Comparison of ENCODE assay signal across 8 cellular contexts in the genomic region with DNA sequence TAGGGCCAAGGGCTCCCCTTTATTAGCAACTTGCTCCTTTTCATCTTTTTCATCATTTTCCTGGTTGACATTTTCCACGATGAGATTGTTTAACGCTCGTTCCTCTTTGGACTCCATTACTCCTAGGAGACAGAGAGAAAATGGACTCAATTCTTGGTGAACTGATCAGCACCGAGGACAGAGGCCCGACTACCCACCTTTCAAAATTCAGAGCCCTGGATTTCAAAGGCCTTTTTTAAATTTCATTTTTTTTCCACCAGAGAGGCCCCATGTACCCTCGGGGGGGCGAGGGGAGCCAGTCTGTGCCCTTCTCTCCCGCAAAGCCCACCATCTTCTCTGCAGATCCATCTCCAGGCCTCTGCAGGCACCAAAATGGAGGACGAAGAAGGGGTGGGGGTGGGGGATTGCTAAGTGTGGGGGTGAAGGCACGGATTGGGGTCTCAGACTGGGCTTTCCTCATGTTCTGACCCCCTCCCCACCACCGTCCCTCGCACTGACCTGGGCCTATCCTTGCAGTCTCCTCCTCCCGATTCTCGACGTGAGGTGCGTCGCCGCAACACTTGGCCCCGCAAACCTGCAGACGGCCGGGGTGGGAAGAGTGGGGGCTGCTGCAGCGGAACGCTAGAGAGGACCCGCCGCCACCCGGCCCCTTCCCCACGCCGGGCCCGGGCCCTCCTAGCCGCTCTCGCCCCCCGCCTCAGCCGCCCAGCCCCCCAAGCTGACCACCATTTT. TPM values are rescaled to one million over a fixed set of nuclear protein-coding genes. Genes with fewer than 3 reads are reported as not detected.
A peak's percentile ranks its signal among the peaks of the same experiment; 100 is the strongest.
DNase-seq lines count a peak whose midpoint lies in the region; ATAC-seq and TF ChIP-seq lines count a peak whose summit lies in the region.

No MANE protein-coding gene starts in this region.

- H3K4me1 Mint-ChIP-seq in MCF 10A (ENCODE audit: insufficient read depth, unreplicated experiment) (no peaks in the 10 kb centered on the region), HFFc6 (ENCODE audit: low read depth) (no peaks in the 10 kb centered on the region)

- H3K4me3 ChIP-seq in breast epithelium, result peak overlapping the region; percentile 38 to 72 (median 59)
- peak overlapping the region in 2 of 3 donors; percentile 9 to 51 for H3K4me3 ChIP-seq in liver (ENCODE audit: low read depth in 1 of 3, low read length in 3 of 3)
- H3K4me3 ChIP-seq in tibial nerve, result peak overlapping the region; percentile 26 to 58 (median 45)

- H3K36me3 Mint-ChIP-seq in MCF 10A (ENCODE audit: insufficient read depth, unreplicated experiment) (no peaks in the 10 kb centered on the region), HFFc6 (ENCODE audit: low read depth) (no peaks in the 10 kb centered on the region)

- no peaks in the 10 kb centered on the region for H3K36me3 ChIP-seq in breast epithelium
- no peaks in the 10 kb centered on the region for H3K36me3 ChIP-seq in liver (ENCODE audit: control insufficient read depth in 4 of 4, insufficient read depth in 3 of 4, low read depth in 1 of 4, low read length in 3 of 4)
- no peaks in the 10 kb centered on the region for H3K36me3 ChIP-seq in tibial nerve

- H3K27ac Mint-ChIP-seq in MCF 10A (ENCODE audit: low read depth, unreplicated experiment) (no peak overlapping the region), HFFc6 (no peak overlapping the region)

- TF ChIP-seq CTCF in breast epithelium (IDR thresholded peaks at IDR 0.05) (no peak), MCF 10A (IDR thresholded peaks at IDR 0.05; ENCODE audit: unreplicated experiment) (no peak), liver (IDR thresholded peaks at IDR 0.05; ENCODE audit: low read depth, low read length, missing input control) (no peak), tibial nerve (IDR thresholded peaks at IDR 0.05) (no peak), HFFc6 (IDR thresholded peaks at IDR 0.05) (no peak)

- no peak for TF ChIP-seq RAD21 in liver (IDR thresholded peaks at IDR 0.05)

- TF ChIP-seq EP300 in tibial nerve (IDR thresholded peaks at IDR 0.05), result no peak

- intact Hi-C loops in breast epithelium (cut with DNase I; ENCODE audit: low total_unique reads), result no loop called here
- intact Hi-C loops in MCF 10A (cut with micrococcal nuclease), result no loop called here

- H3K4me3 Mint-ChIP-seq in MCF 10A (ENCODE audit: unreplicated experiment) (no peak overlapping the region), HFFc6 (no peak overlapping the region)

- WGBS in liver, result 27% methylated on average over 33 of the region's 33 CpGs
- WGBS in tibial nerve, 2 donors, result 50 to 55% methylated on average over 10 to 33 of the region's 33 CpGs

- DNase-seq in breast epithelium (ENCODE audit: low spot score in 2 of 2), result no peak
- no peak for DNase-seq in MCF 10A (ENCODE audit: unreplicated experiment)
- no peak for DNase-seq in tibial nerve (ENCODE audit: low spot score in 2 of 2)
- no peak for DNase-seq in NK-92 treated with Interleukin-12 subunit alpha and Interleukin-12 subunit beta, amount 100 ng/mL, for 24 hours (lab: John Stamatoyannopoulos, UW)
- no peak for DNase-seq in HFFc6

- POLR2A ChIA-PET in MCF 10A (lab: Yijun Ruan, JAX), result no interaction called here

- H3K27ac ChIP-seq in breast epithelium, result peak overlapping the region; percentile 78
- H3K27ac ChIP-seq in angular gyrus (ENCODE audit: low read depth, low read length), result peak overlapping the region; percentile 68
- H3K27ac ChIP-seq in liver (ENCODE audit: low read depth in 1 of 2, low read length in 2 of 2), result no peak overlapping the region
- H3K27ac ChIP-seq in tibial nerve, result peak overlapping the region in 1 of 4 donors; percentile 47

- H3K27me3 Mint-ChIP-seq in MCF 10A (ENCODE audit: insufficient read depth, unreplicated experiment) (peaks cover 60% of the 10 kb centered on the region), HFFc6 (ENCODE audit: insufficient read depth) (peaks cover 5% of the 10 kb centered on the region)

- H3K27me3 ChIP-seq in breast epithelium (peaks cover 0 to 51% of the 10 kb centered on the region in 2 donors), liver (ENCODE audit: control insufficient read depth in 4 of 4, insufficient read depth in 4 of 4, low read length in 3 of 4) (no peaks in the 10 kb centered on the region), tibial nerve (peaks cover 0 to 51% of the 10 kb centered on the region in 2 donors)

- BruUV-seq in MCF 10A (replicated peaks; lab: Mats Ljungman, UMichigan), result no TSS peak

- CTCF ChIA-PET in MCF 10A (lab: Yijun Ruan, JAX), result interaction anchor here (1.3 kb wide), 1 partner anchor 154 kb away, joined by 4 read pairs; no protein-coding TSS in a partner anchor

- H3K4me1 ChIP-seq in breast epithelium (no peaks in the 10 kb centered on the region), liver (ENCODE audit: control insufficient read depth in 4 of 4, insufficient read depth in 4 of 4, low read length in 3 of 4) (peaks cover 0 to 4% (median 0%) of the 10 kb centered on the region in 4 donors), tibial nerve (peaks cover 0 to 6% (median 0%) of the 10 kb centered on the region in 4 donors)

- no peak for ATAC-seq in GM19467 (IDR thresholded peaks at IDR 0.05; ENCODE audit: unreplicated experiment)

- H3K9me3 ChIP-seq in breast epithelium (no peaks in the 10 kb centered on the region), liver (ENCODE audit: control insufficient read depth in 4 of 4, low read length in 3 of 4) (no peaks in the 10 kb centered on the region), tibial nerve (no peaks in the 10 kb centered on the region)

- H3K9ac ChIP-seq in liver (ENCODE audit: low read depth in 1 of 2, low read length in 2 of 2), result no peak overlapping the region

- no peaks in the 10 kb centered on the region for H3K9me3 Mint-ChIP-seq in MCF 10A (ENCODE audit: unreplicated experiment)
- H3K9me3 Mint-ChIP-seq in HFFc6, result no peaks in the 10 kb centered on the region

- no peak for TF ChIP-seq POLR2A in breast epithelium (IDR thresholded peaks at IDR 0.05)
- no peak for TF ChIP-seq POLR2A in tibial nerve (IDR thresholded peaks at IDR 0.05)

TF ChIP-seq in liver, 16 proteins besides CTCF, POLR2A, EP300 and RAD21 (continues in another document):
- TF ChIP-seq NR2F2 (IDR thresholded peaks at IDR 0.05) (no peak), GABPA (IDR thresholded peaks at IDR 0.05 in 1 of 2, conservative IDR thresholded peaks at IDR 0.05 in 1 of 2) (no peak), EGR1 (IDR thresholded peaks at IDR 0.05; ENCODE audit: low read depth in 2 of 2) (no peak), FOXA2 (IDR thresholded peaks at IDR 0.05) (no peak), TAF1 (conservative IDR thresholded peaks at IDR 0.05) (no peak)
- TF ChIP-seq, protein P1, sequence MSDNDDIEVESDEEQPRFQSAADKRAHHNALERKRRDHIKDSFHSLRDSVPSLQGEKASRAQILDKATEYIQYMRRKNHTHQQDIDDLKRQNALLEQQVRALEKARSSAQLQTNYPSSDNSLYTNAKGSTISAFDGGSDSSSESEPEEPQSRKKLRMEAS (IDR thresholded peaks at IDR 0.05), result no peak
- TF ChIP-seq, protein P2, sequence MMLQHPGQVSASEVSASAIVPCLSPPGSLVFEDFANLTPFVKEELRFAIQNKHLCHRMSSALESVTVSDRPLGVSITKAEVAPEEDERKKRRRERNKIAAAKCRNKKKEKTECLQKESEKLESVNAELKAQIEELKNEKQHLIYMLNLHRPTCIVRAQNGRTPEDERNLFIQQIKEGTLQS (IDR thresholded peaks at IDR 0.05), result no peak
- TF ChIP-seq, protein P3, sequence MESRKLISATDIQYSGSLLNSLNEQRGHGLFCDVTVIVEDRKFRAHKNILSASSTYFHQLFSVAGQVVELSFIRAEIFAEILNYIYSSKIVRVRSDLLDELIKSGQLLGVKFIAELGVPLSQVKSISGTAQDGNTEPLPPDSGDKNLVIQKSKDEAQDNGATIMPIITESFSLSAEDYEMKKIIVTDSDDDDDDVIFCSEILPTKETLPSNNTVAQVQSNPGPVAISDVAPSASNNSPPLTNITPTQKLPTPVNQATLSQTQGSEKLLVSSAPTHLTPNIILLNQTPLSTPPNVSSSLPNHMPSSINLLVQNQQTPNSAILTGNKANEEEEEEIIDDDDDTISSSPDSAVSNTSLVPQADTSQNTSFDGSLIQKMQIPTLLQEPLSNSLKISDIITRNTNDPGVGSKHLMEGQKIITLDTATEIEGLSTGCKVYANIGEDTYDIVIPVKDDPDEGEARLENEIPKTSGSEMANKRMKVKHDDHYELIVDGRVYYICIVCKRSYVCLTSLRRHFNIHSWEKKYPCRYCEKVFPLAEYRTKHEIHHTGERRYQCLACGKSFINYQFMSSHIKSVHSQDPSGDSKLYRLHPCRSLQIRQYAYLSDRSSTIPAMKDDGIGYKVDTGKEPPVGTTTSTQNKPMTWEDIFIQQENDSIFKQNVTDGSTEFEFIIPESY (IDR thresholded peaks at IDR 0.05), result no peak

RNA-seq across cellular contexts. Expression of a gene that starts 0.8 kb away (rescaled TPM):
- 10 to 100 TPM in 2 of 3 donors, 1 to 10 TPM in 1; 1.4 to 29.4 (median 12.5) TPM for total RNA-seq in breast epithelium
- total RNA-seq in MCF 10A (2022), result not detected in 2 replicates
- total RNA-seq in liver, result 10 to 100 TPM in 1 of 2 donors, under 1 TPM in 1; 0.75 to 21.9 TPM
- polyA plus RNA-seq in liver, result 1 to 10 TPM; 1.9 to 6.1 TPM
- total RNA-seq in tibial nerve, result 1 to 10 TPM in 2 of 4 donors, under 1 TPM in 1, not detected in 1; 0.87 to 4.8 (median 1.2) TPM
- not detected for total RNA-seq in HFFc6 (2021; fragmentation: NEBNext Ultra II Directional; extraction: Animal tissue kit (Norgen Biotek cat#: 25700))

RNA-seq across cellular contexts. Expression of a gene that starts 20.0 kb away (rescaled TPM):
- 10 to 100 TPM in 2 of 3 donors, 1 to 10 TPM in 1; 2.9 to 11.1 (median 10.8) TPM for total RNA-seq in breast epithelium
- not detected in 2 replicates for total RNA-seq in MCF 10A (2022)
- total RNA-seq in liver, result 1 to 10 TPM in 1 of 2 donors, under 1 TPM in 1; 0.59 to 1.1 TPM
- polyA plus RNA-seq in liver, result under 1 TPM; 0.49 to 0.54 TPM
- total RNA-seq in tibial nerve, result 10 to 100 TPM in 1 of 4 donors, 1 to 10 TPM in 3; 6.1 to 15.9 (median 8.2) TPM
- total RNA-seq in HFFc6 (2021; fragmentation: NEBNext Ultra II Directional; extraction: Animal tissue kit (Norgen Biotek cat#: 25700)), result 10 to 100 TPM; 12.3 to 17.5 (median 16.0) TPM

RNA-seq across cellular contexts. Expression of a gene that starts 33.5 kb away (rescaled TPM):
- total RNA-seq in breast epithelium, result 1 to 10 TPM in 1 of 3 donors, under 1 TPM in 1, not detected in 1; 0.88 to 1.3 TPM
- total RNA-seq in MCF 10A (2022), result not detected in 2 replicates
- total RNA-seq in liver, result under 1 TPM in 1 of 2 donors, not detected in 1; 0.89 TPM
- not detected for polyA plus RNA-seq in liver
- not detected for total RNA-seq in tibial nerve
- total RNA-seq in HFFc6 (2021; fragmentation: NEBNext Ultra II Directional; extraction: Animal tissue kit (Norgen Biotek cat#: 25700)), result not detected

RNA-seq across cellular contexts. Expression of a gene that starts 46.3 kb away (rescaled TPM):
- total RNA-seq in breast epithelium (10 to 100 TPM; 47.4 to 94.5 (median 92.8) TPM), MCF 10A (2022) (40.3 and 63.9 TPM in 2 replicates), liver (10 to 100 TPM in 1 of 2 donors, 1 to 10 TPM in 1; 7.7 to 10.2 TPM), tibial nerve (100 to 1,000 TPM in 1 of 4 donors, 10 to 100 TPM in 3; 49.2 to 114 (median 55.4) TPM)
- polyA plus RNA-seq in liver, result 10 to 100 TPM; 16.4 to 22.8 TPM
- total RNA-seq in HFFc6 (2021; fragmentation: NEBNext Ultra II Directional; extraction: Animal tissue kit (Norgen Biotek cat#: 25700)), result 10 to 100 TPM; 77.3 to 99.9 (median 83.0) TPM

RNA-seq across cellular contexts. Expression of a gene that starts 55.1 kb away (rescaled TPM):
- total RNA-seq in breast epithelium, result 10 to 100 TPM; 52.2 to 79.6 (median 58.5) TPM
- total RNA-seq in MCF 10A (2022), result 20.2 and 22.1 TPM in 2 replicates
- 100 to 1,000 TPM in 1 of 2 donors, 10 to 100 TPM in 1; 11.9 to 109 TPM for total RNA-seq in liver
- 10 to 100 TPM; 16.5 to 23.9 TPM for polyA plus RNA-seq in liver
- total RNA-seq in tibial nerve, result 10 to 100 TPM; 39.9 to 69.1 (median 59.1) TPM
- total RNA-seq in HFFc6 (2021; fragmentation: NEBNext Ultra II Directional; extraction: Animal tissue kit (Norgen Biotek cat#: 25700)), result 10 to 100 TPM; 65.0 to 81.7 (median 74.0) TPM

Comparison
In these comparisons a context has a peak if more than half of its experiments do, and no peak if none do; other contexts are left out.
1. H3K27ac ChIP-seq: peak in breast epithelium (2 of 2) and angular gyrus (single experiment); none in liver (0 of 2).
2. Peak in every context shown above with its lines, with median percentiles within 50 percentile points of each other: H3K4me3 ChIP-seq.